25 cellular contexts compared by ENCODE assay signal in genomic region chr4:81965911-81966310, GRCh38.
"Had no signal": no experiment of that assay in that cellular context is flagged by ENCODE, and none has a peak within 500 bp of the region (broad histone marks: within the 10 kb centered on the region; RNA-seq: fewer than 3 reads in every experiment).

No MANE protein-coding gene starts in this region.

- H2AFZ ChIP-seq: neural progenitor cell had no signal

- H3K27me3 ChIP-seq: foreskin keratinocyte, neural progenitor cell, ovary, right atrium auricular region, sigmoid colon, testis, tibial nerve had no signal

- H3K4me1 Mint-ChIP-seq: immature natural killer cell had no signal

- FAIRE-seq: endothelial cell of umbilical vein, keratinocyte had no signal

- H3K36me3 ChIP-seq: left ventricle myocardium inferior, neural progenitor cell, ovary, right atrium auricular region, sigmoid colon, tibial nerve had no signal

- H3K9me3 ChIP-seq: left ventricle myocardium inferior, ovary, right atrium auricular region, sigmoid colon, testis, tibial nerve had no signal

- H3K9ac ChIP-seq: neural progenitor cell had no signal

- H3K4me2 ChIP-seq: neural progenitor cell had no signal

- DNase-seq: effector CD4-positive, alpha-beta T cell; endodermal cell; erythroblast; foreskin keratinocyte; immature natural killer cell; left cardiac atrium; left ventricle myocardium inferior; mesenchymal stem cell; midbrain; nucleus accumbens; ovary; sigmoid colon; stimulated activated CD4-positive, alpha-beta T cell treated with anti-CD3 and anti-CD28 coated beads, Interleukin-2, amount 100 ng/mL, for 24 hours; stimulated activated CD4-positive, alpha-beta T cell treated with anti-CD3 and anti-CD28 coated beads, Interleukin-4, amount 100 ng/mL, for 4 hours; stimulated activated naive B cell treated with anti-CD40 and anti-IgM and Interleukin-4, amounts not matched to agents 10 μg/mL and 1 μg/mL and 100 μg/mL, for 72 hours; stimulated activated naive CD8-positive, alpha-beta T cell treated with anti-CD3 and anti-CD28 coated beads, Interleukin-15, amount 100 ng/mL, for 72 hours; testis had no signal

- H3K27ac ChIP-seq: foreskin keratinocyte, left ventricle myocardium inferior, neural progenitor cell, ovary, right atrium auricular region, sigmoid colon, skin epidermis, testis, tibial nerve had no signal

- H3K9me3 Mint-ChIP-seq: endodermal cell; immature natural killer cell; natural killer cell treated with Interleukin-12 subunit alpha and Interleukin-12 subunit beta and Interleukin-15 and Interleukin-18, amount 100 ng/mL, for 72 hours; neural progenitor cell; stimulated activated naive B cell treated with anti-CD40 and anti-IgM and Interleukin-4, amounts not matched to agents 10 μg/mL and 1 μg/mL and 100 μg/mL, for 72 hours; stimulated activated naive CD8-positive, alpha-beta T cell treated with anti-CD3 and anti-CD28 coated beads, Interleukin-15, amount 100 ng/mL, for 72 hours had no signal

- H3K36me3 Mint-ChIP-seq: immature natural killer cell; natural killer cell treated with Interleukin-12 subunit alpha and Interleukin-12 subunit beta and Interleukin-15 and Interleukin-18, amount 100 ng/mL, for 72 hours; neural progenitor cell; stimulated activated naive B cell treated with anti-CD40 and anti-IgM and Interleukin-4, amounts not matched to agents 10 μg/mL and 1 μg/mL and 100 μg/mL, for 72 hours had no signal

- H3K4me3 Mint-ChIP-seq: endodermal cell; immature natural killer cell; natural killer cell treated with Interleukin-12 subunit alpha and Interleukin-12 subunit beta and Interleukin-15 and Interleukin-18, amount 100 ng/mL, for 72 hours; neural progenitor cell; stimulated activated naive B cell treated with anti-CD40 and anti-IgM and Interleukin-4, amounts not matched to agents 10 μg/mL and 1 μg/mL and 100 μg/mL, for 72 hours; stimulated activated naive CD8-positive, alpha-beta T cell treated with anti-CD3 and anti-CD28 coated beads, Interleukin-15, amount 100 ng/mL, for 72 hours had no signal

- H3K4me1 ChIP-seq: foreskin keratinocyte, left ventricle myocardium inferior, right atrium auricular region, sigmoid colon, testis, tibial nerve had no signal

- ATAC-seq: foreskin keratinocyte; left cardiac atrium; natural killer cell treated with Interleukin-12 subunit alpha and Interleukin-12 subunit beta and Interleukin-15 and Interleukin-18, amount 100 ng/mL, for 72 hours; stimulated activated naive CD8-positive, alpha-beta T cell treated with anti-CD3 and anti-CD28 coated beads, Interleukin-15, amount 100 ng/mL, for 72 hours had no signal

- H3K27me3 Mint-ChIP-seq: stimulated activated naive CD8-positive, alpha-beta T cell treated with anti-CD3 and anti-CD28 coated beads, Interleukin-15, amount 100 ng/mL, for 72 hours had no signal

- H3K4me3 ChIP-seq: left ventricle myocardium inferior, lung, neural progenitor cell, ovary, right atrium auricular region, sigmoid colon, skin epidermis, testis, tibial nerve had no signal

- H3K27ac Mint-ChIP-seq: endodermal cell; immature natural killer cell; natural killer cell treated with Interleukin-12 subunit alpha and Interleukin-12 subunit beta and Interleukin-15 and Interleukin-18, amount 100 ng/mL, for 72 hours; neural progenitor cell; stimulated activated naive B cell treated with anti-CD40 and anti-IgM and Interleukin-4, amounts not matched to agents 10 μg/mL and 1 μg/mL and 100 μg/mL, for 72 hours had no signal
